In the genomic region with DNA sequence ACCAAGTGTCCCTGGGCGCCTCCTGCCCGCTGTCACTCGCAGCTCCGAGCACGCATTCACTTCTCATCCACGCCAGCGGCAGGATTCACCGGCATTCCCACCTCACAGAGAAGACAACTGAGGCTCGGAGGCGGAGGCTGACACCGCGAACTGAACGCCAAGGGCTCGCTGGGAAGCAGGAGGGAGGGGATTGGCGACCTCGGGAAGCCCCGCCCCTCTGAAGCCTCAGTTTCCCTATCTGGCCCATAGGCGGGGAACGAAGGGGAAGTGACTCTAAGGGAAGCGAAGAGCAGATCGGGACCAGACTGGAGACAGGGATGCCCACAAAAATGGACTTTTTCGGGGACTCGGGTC, we compare ENCODE assay signal across 8 cellular contexts. TPM values are rescaled to one million over a fixed set of nuclear protein-coding genes. Genes with fewer than 3 reads are reported as not detected.
DNase-seq lines count a peak whose midpoint lies in the region; ATAC-seq and TF ChIP-seq lines count a peak whose summit lies in the region.

No MANE protein-coding gene starts in this region.

- H3K9me3 Mint-ChIP-seq in MCF 10A (ENCODE audit: unreplicated experiment): no peaks in the 10 kb centered on the region

- DNase-seq in AG08396 (ENCODE audit: low spot score) (peak; percentile 55), MCF 10A (ENCODE audit: unreplicated experiment) (peak; percentile 36), suprapubic skin (ENCODE audit: low spot score in 2 of 2) (no peak)
- DNase-seq in stimulated activated CD4-positive, alpha-beta T cell treated with anti-CD3 and anti-CD28 coated beads, Interleukin-15, amount 100 ng/mL, for 24 hours: no peak

- peak overlapping the region; percentile 76 for H3K4me3 Mint-ChIP-seq in MCF 10A (ENCODE audit: unreplicated experiment)

- peaks cover 23% of the 10 kb centered on the region for H3K4me1 ChIP-seq in suprapubic skin

- peaks cover 31% of the 10 kb centered on the region for H3K4me1 Mint-ChIP-seq in MCF 10A (ENCODE audit: insufficient read depth, unreplicated experiment)

- TF ChIP-seq CTCF in MCF 10A (IDR thresholded peaks at IDR 0.05; ENCODE audit: unreplicated experiment): no peak
- no peak for TF ChIP-seq CTCF in suprapubic skin (IDR thresholded peaks at IDR 0.05)

- whole genome bisulfite sequencing in suprapubic skin: 0% methylated on average over 3 of the region's 23 CpGs

- TSS peak; percentile 61 for BruUV-seq in MCF 10A (replicated peaks; lab: Mats Ljungman, UMichigan)

- no peak for TF ChIP-seq EP300 in suprapubic skin (IDR thresholded peaks at IDR 0.05)

- CTCF ChIA-PET in MCF 10A (lab: Yijun Ruan, JAX): no interaction called here

- H3K27me3 Mint-ChIP-seq in MCF 10A (ENCODE audit: insufficient read depth, unreplicated experiment): no peaks in the 10 kb centered on the region

- no peak for TF ChIP-seq POLR2A in suprapubic skin (IDR thresholded peaks at IDR 0.05)

- H3K27ac Mint-ChIP-seq in MCF 10A (ENCODE audit: low read depth, unreplicated experiment): peak overlapping the region; percentile 98

- H3K27ac ChIP-seq in layer of hippocampus (ENCODE audit: low read depth, low read length) (peak overlapping the region; percentile 96), suprapubic skin (peak overlapping the region; percentile 83)

- intact Hi-C loops in MCF 10A (cut with micrococcal nuclease): loop anchor here (1.0 kb wide), 1 partner anchor 10 kb away; the partner anchor contains the start of gene RPL36

- ATAC-seq in HG03442 (IDR thresholded peaks at IDR 0.05; ENCODE audit: unreplicated experiment): peak; percentile 1
- ATAC-seq in HG02588 (IDR thresholded peaks at IDR 0.05; ENCODE audit: unreplicated experiment): no peak
- ATAC-seq in GM21737 (IDR thresholded peaks at IDR 0.05; ENCODE audit: unreplicated experiment): no peak

- H3K36me3 Mint-ChIP-seq in MCF 10A (ENCODE audit: insufficient read depth, unreplicated experiment): no peaks in the 10 kb centered on the region

- H3K27me3 ChIP-seq in layer of hippocampus (ENCODE audit: control insufficient read depth, insufficient read depth, low read length): no peaks in the 10 kb centered on the region
- H3K27me3 ChIP-seq in suprapubic skin: no peaks in the 10 kb centered on the region

- peak overlapping the region; percentile 76 for H3K4me3 ChIP-seq in suprapubic skin

- no peaks in the 10 kb centered on the region for H3K9me3 ChIP-seq in suprapubic skin

- H3K36me3 ChIP-seq in suprapubic skin: no peaks in the 10 kb centered on the region

- POLR2A ChIA-PET in MCF 10A (lab: Yijun Ruan, JAX): interaction anchor here (0.6 to 2.1 kb wide), 6 partner anchors 9 to 205 kb away, joined by 3 to 23 read pairs (median 4); partner anchors contain the start of genes RPL36, SAFB and SAFB2

RNA-seq across cellular contexts. Expression of gene MICOS13, which starts 0.3 kb away (rescaled TPM):
- total RNA-seq in MCF 10A (2022): 51.5 and 73.0 TPM in 2 replicates
- 10 to 100 TPM; 37.2 to 67.1 (median 58.1) TPM for total RNA-seq in suprapubic skin

RNA-seq across cellular contexts. Expression of gene HSD11B1L, which starts 0.8 kb away (rescaled TPM):
- 4.1 and 5.5 TPM in 2 replicates for total RNA-seq in MCF 10A (2022)
- 10 to 100 TPM; 11.6 to 19.0 (median 15.1) TPM for total RNA-seq in suprapubic skin

RNA-seq across cellular contexts. Expression of gene RPL36, which starts 10.0 kb away (rescaled TPM):
- total RNA-seq in MCF 10A (2022): 1,569 and 1,807 TPM in 2 replicates
- total RNA-seq in suprapubic skin: 100 to 1,000 TPM; 420 to 822 (median 688) TPM

RNA-seq across cellular contexts. Expression of gene LONP1, which starts 39.9 kb away (rescaled TPM):
- 219 and 254 TPM in 2 replicates for total RNA-seq in MCF 10A (2022)
- total RNA-seq in suprapubic skin: 10 to 100 TPM; 42.1 to 57.4 (median 47.7) TPM

RNA-seq across cellular contexts. Expression of gene CATSPERD, which starts 40.4 kb away (rescaled TPM):
- total RNA-seq in MCF 10A (2022): not detected in 2 replicates
- under 1 TPM in 1 of 4 donors, not detected in 3; 0.24 TPM for total RNA-seq in suprapubic skin

Comparison
In these comparisons a context has a peak if more than half of its experiments do, and no peak if none do; other contexts are left out.
1. DNase-seq: peak in AG08396 (single experiment) and MCF 10A (single experiment); none in suprapubic skin (0 of 2) and stimulated activated CD4-positive, alpha-beta T cell treated with anti-CD3 and anti-CD28 coated beads, Interleukin-15, amount 100 ng/mL, for 24 hours (single experiment).